In genomic region chr2:55707751-55708150, GRCh38 we compare ENCODE assay signal across 23 cellular contexts. TPM values are rescaled to one million over a fixed set of nuclear protein-coding genes. Genes with fewer than 3 reads are reported as not detected.
DNase-seq lines count a peak whose midpoint lies in the region; ATAC-seq and TF ChIP-seq lines count a peak whose summit lies in the region.
"Had no signal": no experiment of that assay in that cellular context is flagged by ENCODE, and none has a peak within 500 bp of the region (broad histone marks: within the 10 kb centered on the region; RNA-seq: fewer than 3 reads in every experiment).

No MANE protein-coding gene starts in this region.

- no peaks in the 10 kb centered on the region for H3F3A ChIP-seq in GM23248 (ENCODE audit: insufficient read depth)

- no peak overlapping the region for H2AFZ ChIP-seq in GM23248

- no peaks in the 10 kb centered on the region for H3K4me1 Mint-ChIP-seq in T-helper 17 cell
- H3K4me1 Mint-ChIP-seq: CD14-positive monocyte had no signal

- H3K27ac ChIP-seq in dorsolateral prefrontal cortex (peak overlapping the region in 58 of 59 donors; percentile 74 to 100 (median 94)), layer of hippocampus (ENCODE audit: low read depth, low read length) (peak overlapping the region; percentile 96), GM23248 (no peak overlapping the region)
- H3K27ac ChIP-seq: 22Rv1, Peyer's patch had no signal

- H3K9me2 ChIP-seq in GM23248 (ENCODE audit: insufficient read depth): no peaks in the 10 kb centered on the region

- no peaks in the 10 kb centered on the region for H3K36me3 Mint-ChIP-seq in T-helper 17 cell (ENCODE audit: low read depth)
- H3K36me3 Mint-ChIP-seq: CD14-positive monocyte had no signal

- DNase-seq in Ammon's horn (ENCODE audit: low spot score): peak; percentile 85
- DNase-seq in dorsolateral prefrontal cortex: peak in 2 of 10 donors; percentile 53 to 57
- DNase-seq in retina: peak; percentile 67
- DNase-seq in GM23248: no peak
- DNase-seq in activated naive CD4-positive, alpha-beta T cell treated with anti-CD3 and anti-CD28 coated beads, Interleukin-2, amount 50 U/mL, for 16 hours: no peak
- DNase-seq in T-helper 17 cell: no peak
- DNase-seq: AML-193; DMS79 treated with DMSO at 0.1 percent for 48 hours; H9; IMR-90; Kasumi-1; MG63; NCI-H1048; NCI-H1436; NCI-H1930; NCI-H2171; NCI-H69; NK-92 treated with Interleukin-12 subunit alpha and Interleukin-12 subunit beta, amount 100 ng/mL, for 24 hours; Peyer's patch had no signal

- peaks cover 36% of the 10 kb centered on the region for H3K27me3 Mint-ChIP-seq in T-helper 17 cell

- H3K27me3 ChIP-seq in dorsolateral prefrontal cortex (no peaks in the 10 kb centered on the region), layer of hippocampus (ENCODE audit: control insufficient read depth, insufficient read depth, low read length) (no peaks in the 10 kb centered on the region), GM23248 (replicated peaks; ENCODE audit: insufficient read depth) (no peaks in the 10 kb centered on the region; the same call in 1 of the 2 replicates)
- H3K27me3 ChIP-seq: MG63, Peyer's patch had no signal

- H3K9me3 ChIP-seq in GM23248 (ENCODE audit: low read depth): no peaks in the 10 kb centered on the region
- H3K9me3 ChIP-seq in T-helper 17 cell (ENCODE audit: control insufficient read depth, low read length, poor library complexity, severe bottlenecking): no peaks in the 10 kb centered on the region
- H3K9me3 ChIP-seq: MG63, Peyer's patch had no signal

- no peaks in the 10 kb centered on the region for H4K20me1 ChIP-seq in GM23248 (ENCODE audit: insufficient read depth)

- no peak overlapping the region for H3K4me3 Mint-ChIP-seq in T-helper 17 cell
- H3K4me3 Mint-ChIP-seq: CD14-positive monocyte, H9 had no signal

- no peak overlapping the region for H3K9ac ChIP-seq in GM23248

- H3K4me2 ChIP-seq in GM23248 (ENCODE audit: unreplicated experiment): no peak overlapping the region

- no peaks in the 10 kb centered on the region for H3K4me1 ChIP-seq in GM23248 (ENCODE audit: insufficient read depth)

- in situ Hi-C loops in GM23248 (cut with MboI): no loop called here

- no peak overlapping the region for H3K27ac Mint-ChIP-seq in T-helper 17 cell
- H3K27ac Mint-ChIP-seq: CD14-positive monocyte, H9 had no signal

- TF ChIP-seq CTCF in dorsolateral prefrontal cortex (IDR thresholded peaks at IDR 0.05 in 54 of 56, conservative IDR thresholded peaks at IDR 0.05 in 2 of 56; ENCODE audit: low read depth in 1 of 56, partially characterized antibody in 56 of 56): peak in 3 of 56 donors; percentile 6 to 24 (median 14)

- WGBS in GM23248 (ENCODE audit: low coverage in 1 of 2, low lambda C conversion rate in 2 of 2, missing lambda C conversion rate in 2 of 2), 2 experiments: 57 to 67% methylated on average over 1 of the region's 1 CpG

- no peak for ATAC-seq in GM21576 (IDR thresholded peaks at IDR 0.05; ENCODE audit: unreplicated experiment)
- no peak for ATAC-seq in T-helper 17 cell

- H3K79me2 ChIP-seq in GM23248 (ENCODE audit: insufficient read depth): no peaks in the 10 kb centered on the region

- H3K4me3 ChIP-seq in dorsolateral prefrontal cortex (peak overlapping the region in 16 of 59 donors; percentile 0 to 38 (median 10)), GM23248 (no peak overlapping the region)
- H3K4me3 ChIP-seq: MG63, Peyer's patch had no signal

- intact Hi-C loops in dorsolateral prefrontal cortex (cut with DNase I): no loop called here

- H3K36me3 ChIP-seq in GM23248 (ENCODE audit: low read depth): no peaks in the 10 kb centered on the region
- H3K36me3 ChIP-seq: MG63, Peyer's patch had no signal

RNA-seq across cellular contexts. Expression of gene PNPT1, which starts 14.1 kb away (rescaled TPM):
- total RNA-seq in dorsolateral prefrontal cortex (10 to 100 TPM; 18.6 to 67.4 (median 37.2) TPM), T-helper 17 cell (10 to 100 TPM in 1 of 2 donors, 1 to 10 TPM in 1; 9.4 to 17.7 TPM)
- 17.3 and 33.9 TPM in 2 replicates for total RNA-seq in GM23248 (2014; rRNA removed; shearing (Covaris generic))
- polyA plus RNA-seq in GM23248 (2016; fragmentation: Nextera tagmentation; extraction: Ambion mirVana): 20.6 and 21.9 TPM in 2 replicates

Comparison
In these comparisons a context has a peak if more than half of its experiments do, and no peak if none do; other contexts are left out.
1. DNase-seq: peak in Ammon's horn (single experiment) and retina (single experiment); none in GM23248 (single experiment), activated naive CD4-positive, alpha-beta T cell treated with anti-CD3 and anti-CD28 coated beads, Interleukin-2, amount 50 U/mL, for 16 hours (single experiment) and T-helper 17 cell (0 of 3).